Comparison of ENCODE assay signal across 8 cellular contexts in genomic region chr7:100586266-100587025, GRCh38. TPM values are rescaled to one million over a fixed set of nuclear protein-coding genes. Genes with fewer than 3 reads are reported as not detected.
DNase-seq lines count a peak whose midpoint lies in the region; ATAC-seq, FAIRE-seq and TF ChIP-seq lines count a peak whose summit lies in the region.

Gene FBXO24, plus strand, starts transcription at chr7:100586328. Its CDS starts 298 bp downstream, at chr7:100586626.

- peak; percentile 92 for FAIRE-seq in astrocyte (lab: Jason Lieb, UNC)

- intact Hi-C loops in right cardiac atrium (cut with DNase I), result loop anchor here in 1 of 4 donors (10.0 kb wide), 1 partner anchor 88 kb away; the partner anchor contains the start of gene GNB2
- intact Hi-C loops in psoas muscle (cut with DNase I), result loop anchor here (1.0 to 5.0 kb wide), 3 partner anchors 18 to 91 kb away; partner anchors contain the start of gene MOSPD3 (in 1 of the 2)

- ATAC-seq in GM18505 (IDR thresholded peaks at IDR 0.05; ENCODE audit: unreplicated experiment) (peak; percentile 80), HG02970 (IDR thresholded peaks at IDR 0.05; ENCODE audit: low FRiP score, unreplicated experiment) (peak; percentile 88), right cardiac atrium (peak; percentile 94 to 97), psoas muscle (peak; percentile 92 to 94 (median 94))

- H3K36me3 Mint-ChIP-seq in T-helper 2 cell treated with Interferon-gamma antibody and Interleukin-4, amounts not matched to agents 5 μg/mL and 100 μg/mL, for 36 hours (ENCODE audit: low read depth), result peaks cover 17% of the 10 kb centered on the region
- peaks cover 3% of the 10 kb centered on the region for H3K36me3 Mint-ChIP-seq in astrocyte (ENCODE audit: low read depth, unreplicated experiment)

- H3K36me3 ChIP-seq in astrocyte (ENCODE audit: insufficient read depth, low read length) (peaks cover 2% of the 10 kb centered on the region), psoas muscle (ENCODE audit: insufficient read depth in 1 of 2, low read depth in 1 of 2) (peaks cover 0 to 17% of the 10 kb centered on the region in 2 donors), urinary bladder (ENCODE audit: insufficient read depth) (no peaks in the 10 kb centered on the region)

- H3K27ac ChIP-seq in astrocyte (ENCODE audit: low read depth, low read length) (peak within 1 kb of the TSS; percentile 83), right cardiac atrium (ENCODE audit: low read length) (peak within 1 kb of the TSS; percentile 93), psoas muscle (peak within 1 kb of the TSS; percentile 97), urinary bladder (ENCODE audit: low read depth) (peak within 1 kb of the TSS; percentile 94)

- peaks cover 43% of the 10 kb centered on the region for H3K79me2 ChIP-seq in astrocyte (ENCODE audit: insufficient read depth, low read length)

- peak within 1 kb of the TSS; percentile 87 for H2AFZ ChIP-seq in astrocyte (ENCODE audit: low read depth, low read length)

- H3K4me3 ChIP-seq in astrocyte (ENCODE audit: insufficient read depth, low read depth, low read length) (peak within 1 kb of the TSS; percentile 83), right cardiac atrium (ENCODE audit: low read length) (peak within 1 kb of the TSS; percentile 76), psoas muscle (peak within 1 kb of the TSS; percentile 100), urinary bladder (ENCODE audit: low read depth, low read length) (peak within 1 kb of the TSS; percentile 90)

- peak within 1 kb of the TSS; percentile 98 for H3K4me3 Mint-ChIP-seq in T-helper 2 cell treated with Interferon-gamma antibody and Interleukin-4, amounts not matched to agents 5 μg/mL and 100 μg/mL, for 36 hours
- H3K4me3 Mint-ChIP-seq in astrocyte (ENCODE audit: unreplicated experiment), result peak within 1 kb of the TSS; percentile 92

- TF ChIP-seq CTCF in astrocyte (IDR thresholded peaks at IDR 0.05; ENCODE audit: insufficient read depth, low read depth, low read length) (no peak), psoas muscle (IDR thresholded peaks at IDR 0.05) (no peak)

- peaks cover 37% of the 10 kb centered on the region for H4K20me1 ChIP-seq in astrocyte (ENCODE audit: insufficient read depth, low read length)

- peaks cover 8% of the 10 kb centered on the region for H3K27me3 Mint-ChIP-seq in T-helper 2 cell treated with Interferon-gamma antibody and Interleukin-4, amounts not matched to agents 5 μg/mL and 100 μg/mL, for 36 hours (ENCODE audit: low read depth)
- peaks cover 9% of the 10 kb centered on the region for H3K27me3 Mint-ChIP-seq in astrocyte (ENCODE audit: low read depth, unreplicated experiment)

- peaks cover 7% of the 10 kb centered on the region for H3K27me3 ChIP-seq in astrocyte (ENCODE audit: insufficient read depth, low read length)
- no peaks in the 10 kb centered on the region for H3K27me3 ChIP-seq in right cardiac atrium (ENCODE audit: control insufficient read depth, insufficient read depth)
- no peaks in the 10 kb centered on the region for H3K27me3 ChIP-seq in psoas muscle (ENCODE audit: insufficient read depth in 3 of 3, low read length in 2 of 3)

- H3K4me1 Mint-ChIP-seq in T-helper 2 cell treated with Interferon-gamma antibody and Interleukin-4, amounts not matched to agents 5 μg/mL and 100 μg/mL, for 36 hours (ENCODE audit: low read depth), result peaks cover 18% of the 10 kb centered on the region
- peaks cover 18% of the 10 kb centered on the region for H3K4me1 Mint-ChIP-seq in astrocyte (ENCODE audit: low read depth, unreplicated experiment)

- H3K4me1 ChIP-seq in astrocyte (ENCODE audit: insufficient read depth, low read length) (peaks cover 28% of the 10 kb centered on the region), right cardiac atrium (ENCODE audit: control insufficient read depth, insufficient read depth, low read length) (peaks cover 2% of the 10 kb centered on the region), psoas muscle (peaks cover 20% of the 10 kb centered on the region), urinary bladder (ENCODE audit: insufficient read depth) (no peaks in the 10 kb centered on the region)

- peak; percentile 58 for TF ChIP-seq POLR2A in GM18505 (IDR thresholded peaks at IDR 0.05; ENCODE audit: borderline replicate concordance, extremely low read depth, insufficient read depth, insufficient read length)

- DNase-seq in NCI-H187 treated with DMSO at 0.1 percent for 48 hours (lab: John Stamatoyannopoulos, UW) (peak; percentile 98), astrocyte (ENCODE audit: low read depth) (peak; percentile 100), right cardiac atrium (peak; percentile 100), psoas muscle (peak; percentile 100)
- peak; percentile 100 for DNase-seq in T-helper 2 cell treated with Interferon-gamma antibody and Interleukin-4, amounts not matched to agents 5 μg/mL and 100 μg/mL, for 36 hours (ENCODE audit: low spot score)

- under 1% methylated on average over 53 of the region's 53 CpGs for WGBS in right cardiac atrium
- WGBS in psoas muscle, 3 donors, result 0 to 1% (median 0%) methylated on average over 51 to 53 of the region's 53 CpGs
- WGBS in urinary bladder, result under 1% methylated on average over 53 of the region's 53 CpGs

- peak within 1 kb of the TSS; percentile 89 for H3K9ac ChIP-seq in astrocyte (ENCODE audit: low read length)

- peak within 1 kb of the TSS; percentile 99 for H3K4me2 ChIP-seq in astrocyte (ENCODE audit: low read length)

- no peaks in the 10 kb centered on the region for H3K9me3 Mint-ChIP-seq in T-helper 2 cell treated with Interferon-gamma antibody and Interleukin-4, amounts not matched to agents 5 μg/mL and 100 μg/mL, for 36 hours
- no peaks in the 10 kb centered on the region for H3K9me3 Mint-ChIP-seq in astrocyte (ENCODE audit: unreplicated experiment)

- H3K27ac Mint-ChIP-seq in T-helper 2 cell treated with Interferon-gamma antibody and Interleukin-4, amounts not matched to agents 5 μg/mL and 100 μg/mL, for 36 hours, result peak within 1 kb of the TSS; percentile 97
- H3K27ac Mint-ChIP-seq in astrocyte (ENCODE audit: unreplicated experiment), result peak within 1 kb of the TSS; percentile 92

- no peaks in the 10 kb centered on the region for H3K9me3 ChIP-seq in astrocyte (ENCODE audit: insufficient read depth, low read depth, low read length)
- no peaks in the 10 kb centered on the region for H3K9me3 ChIP-seq in right cardiac atrium (ENCODE audit: control insufficient read depth, low read length)
- H3K9me3 ChIP-seq in psoas muscle, result no peaks in the 10 kb centered on the region

RNA-seq across cellular contexts. Expression of gene FBXO24, which starts in this region (rescaled TPM):
- total RNA-seq in astrocyte, result 0.17 and 0.52 TPM in 2 replicates
- total RNA-seq in right cardiac atrium, result 1 to 10 TPM in 1 of 4 donors, under 1 TPM in 2, not detected in 1; 0.74 to 1.0 (median 0.76) TPM
- polyA plus RNA-seq in right cardiac atrium, result 0.27 TPM
- 1 to 10 TPM in 1 of 4 donors, under 1 TPM in 3; 0.13 to 1.1 (median 0.31) TPM for total RNA-seq in psoas muscle
- polyA plus RNA-seq in psoas muscle, result under 1 TPM; 0.18 to 0.55 (median 0.23) TPM
- 1.6 TPM for total RNA-seq in urinary bladder
- polyA plus RNA-seq in urinary bladder, result 0.57 TPM

Comparison
In these comparisons a context has a peak if more than half of its experiments do, and no peak if none do; other contexts are left out.
1. Peak in every context shown above with its lines: DNase-seq, ATAC-seq, H3K4me3 ChIP-seq and H3K27ac ChIP-seq.
2. Peak in DNase-seq, H3K4me3 ChIP-seq, H3K27ac ChIP-seq, H3K9ac ChIP-seq and H3K4me2 ChIP-seq in astrocyte; RNA of the gene not detected or under 1 TPM.